ENCODE assay signal across 8 cellular contexts in genomic region chr7:73667344-73668102, GRCh38. TPM values are rescaled to one million over a fixed set of nuclear protein-coding genes. Genes with fewer than 3 reads are reported as not detected.
DNase-seq lines count a peak whose midpoint lies in the region; ATAC-seq and TF ChIP-seq lines count a peak whose summit lies in the region.

VPS37D (plus strand) TSS chr7:73667831; CDS start chr7:73667959, 128 bp downstream.

- CTCF ChIA-PET in Panc1 (lab: Charles Lee) = interaction anchor here (0.7 kb wide), 2 partner anchors 21 to 55 kb away, joined by 3 read pairs; no protein-coding TSS in a partner anchor

- H3K27me3 Mint-ChIP-seq in IgD-negative memory B cell = peaks cover 30% of the 10 kb centered on the region
- H3K27me3 Mint-ChIP-seq in activated T-helper 17 cell treated with anti-CD3 and anti-CD28 coated beads, Interleukin-2, amount 50 U/mL, for 72 hours = peaks cover 31% of the 10 kb centered on the region
- peaks cover 13% of the 10 kb centered on the region for H3K27me3 Mint-ChIP-seq in nephron progenitor cell (ENCODE audit: low read depth, poor library complexity)

- in situ Hi-C loops in Panc1 (cut with HindIII; ENCODE audit: low pct_unique_long_range_greater_than_20kb, low sequenced_read_pairs) = no loop called here

- no peaks in the 10 kb centered on the region for H3K9me3 ChIP-seq in Panc1 (ENCODE audit: control insufficient read depth, insufficient read depth, low read depth, low read length)

- H3K4me3 ChIP-seq in Panc1 (ENCODE audit: low read depth in 2 of 2, low read length in 2 of 2) (peak within 1 kb of the TSS; percentile 45 to 73), fibroblast of the aortic adventitia (ENCODE audit: low read depth, low read length) (peak within 1 kb of the TSS; percentile 77)

- H3K4me1 ChIP-seq in Panc1 (ENCODE audit: control insufficient read depth, insufficient read depth, low read length) = peaks cover 8% of the 10 kb centered on the region

- H3K27ac Mint-ChIP-seq in IgD-negative memory B cell (peak within 1 kb of the TSS; percentile 35 to 81 (median 58)), nephron progenitor cell (no peak within 1 kb of the TSS)
- no peak within 1 kb of the TSS for H3K27ac Mint-ChIP-seq in activated T-helper 17 cell treated with anti-CD3 and anti-CD28 coated beads, Interleukin-2, amount 50 U/mL, for 72 hours

- H3K27ac ChIP-seq in Panc1 (ENCODE audit: low read length) = peak within 1 kb of the TSS; percentile 58; the same call in 1 of the 2 replicates

- no peaks in the 10 kb centered on the region for H3K36me3 ChIP-seq in Panc1 (ENCODE audit: control insufficient read depth, insufficient read depth, low read length)

- TF ChIP-seq CTCF in Panc1 (IDR thresholded peaks at IDR 0.05) (peak; percentile 97), fibroblast of the aortic adventitia (IDR thresholded peaks at IDR 0.05; ENCODE audit: insufficient read depth, low read length) (peak; percentile 78), nephron progenitor cell (IDR thresholded peaks at IDR 0.05) (peak; percentile 45)

- no TSS peak for BruUV-seq in Panc1 (replicated peaks; lab: Mats Ljungman, UMichigan)

- H3K4me1 Mint-ChIP-seq in IgD-negative memory B cell (peaks cover 0 to 6% (median 3%) of the 10 kb centered on the region in 3 donors), nephron progenitor cell (peaks cover 48% of the 10 kb centered on the region)
- H3K4me1 Mint-ChIP-seq in activated T-helper 17 cell treated with anti-CD3 and anti-CD28 coated beads, Interleukin-2, amount 50 U/mL, for 72 hours = peaks cover 9% of the 10 kb centered on the region

- H3K9me3 Mint-ChIP-seq in IgD-negative memory B cell (peaks cover 4 to 5% (median 5%) of the 10 kb centered on the region in 3 donors), nephron progenitor cell (peaks cover 9% of the 10 kb centered on the region)
- H3K9me3 Mint-ChIP-seq in activated T-helper 17 cell treated with anti-CD3 and anti-CD28 coated beads, Interleukin-2, amount 50 U/mL, for 72 hours = no peaks in the 10 kb centered on the region

- H3K27me3 ChIP-seq in Panc1 (ENCODE audit: control insufficient read depth, insufficient read depth, low read length) = no peaks in the 10 kb centered on the region

- intact Hi-C loops in Panc1 (cut with micrococcal nuclease; ENCODE audit: unreplicated experiment) = loop anchor here (5.0 kb wide), 1 partner anchor 60 kb away; no protein-coding TSS in a partner anchor

- H3K4me3 Mint-ChIP-seq in IgD-negative memory B cell (peak within 1 kb of the TSS; percentile 66 to 93 (median 84)), nephron progenitor cell (peak within 1 kb of the TSS; percentile 94)
- H3K4me3 Mint-ChIP-seq in activated T-helper 17 cell treated with anti-CD3 and anti-CD28 coated beads, Interleukin-2, amount 50 U/mL, for 72 hours = peak within 1 kb of the TSS; percentile 63

- H3K36me3 Mint-ChIP-seq in IgD-negative memory B cell (peaks cover 2% of the 10 kb centered on the region), nephron progenitor cell (ENCODE audit: low read depth) (peaks cover 9% of the 10 kb centered on the region)
- H3K36me3 Mint-ChIP-seq in activated T-helper 17 cell treated with anti-CD3 and anti-CD28 coated beads, Interleukin-2, amount 50 U/mL, for 72 hours (ENCODE audit: low read depth) = no peaks in the 10 kb centered on the region

- ATAC-seq in GM21528 (IDR thresholded peaks at IDR 0.05; ENCODE audit: low FRiP score, unreplicated experiment) = peak; percentile 90
- peak; percentile 92 for ATAC-seq in Panc1
- peak; percentile 94 for ATAC-seq in activated T-helper 17 cell treated with anti-CD3 and anti-CD28 coated beads, Interleukin-2, amount 50 U/mL, for 72 hours (replicated peaks)
- peak; percentile 92 for ATAC-seq in stimulated activated naive CD8-positive, alpha-beta T cell treated with anti-CD3 and anti-CD28 coated beads, Interleukin-15, Interleukin-2, amounts not matched to agents 100 U/mL and 50 U/mL, for 24 hours

- DNase-seq in DMS114 treated with DMSO at 0.1 percent for 48 hours (lab: John Stamatoyannopoulos, UW; ENCODE audit: unreplicated experiment) (peak; percentile 56), Panc1 (ENCODE audit: low read depth, low spot score) (no peak), fibroblast of the aortic adventitia (ENCODE audit: low read depth) (peak; percentile 81), nephron progenitor cell (peak; percentile 98)
- DNase-seq in stimulated activated naive CD8-positive, alpha-beta T cell treated with anti-CD3 and anti-CD28 coated beads, Interleukin-15, Interleukin-2, amounts not matched to agents 100 U/mL and 50 U/mL, for 24 hours = peak; percentile 97

- POLR2A ChIA-PET in Panc1 (lab: Charles Lee) = no interaction called here

RNA-seq across cellular contexts. Expression of gene VPS37D, which starts in this region (rescaled TPM):
- 0.39 TPM for polyA plus RNA-seq in IgD-negative memory B cell
- total RNA-seq in Panc1 (2021; ENCODE audit: unreplicated experiment) (4.4 TPM), fibroblast of the aortic adventitia (ENCODE audit: low replicate concordance) (1.9 and 31.2 TPM in 2 replicates)
- 6.8 TPM for polyA plus RNA-seq in Panc1 (2012; ENCODE audit: insufficient read length)
- under 1 TPM; 0.15 to 0.48 TPM for total RNA-seq in activated T-helper 17 cell treated with anti-CD3 and anti-CD28 coated beads, Interleukin-2, amount 50 U/mL, for 72 hours

Comparison
In these comparisons a context has a peak if more than half of its experiments do, and no peak if none do; other contexts are left out.
1. Peak in ATAC-seq in activated T-helper 17 cell treated with anti-CD3 and anti-CD28 coated beads, Interleukin-2, amount 50 U/mL, for 72 hours; RNA of the gene not detected or under 1 TPM.
2. H3K27ac Mint-ChIP-seq: peak in IgD-negative memory B cell (3 of 3); none in activated T-helper 17 cell treated with anti-CD3 and anti-CD28 coated beads, Interleukin-2, amount 50 U/mL, for 72 hours (single experiment) and nephron progenitor cell (single experiment).
3. CTCF ChIP-seq: peak in every context shown above with its lines; median percentile 97 in Panc1; 78 in fibroblast of the aortic adventitia; 45 in nephron progenitor cell.
4. Peak in every context shown above with its lines, with median percentiles within 50 percentile points of each other: ATAC-seq and H3K4me3 Mint-ChIP-seq.